1 cellular context compared by ENCODE assay signal in genomic region chr7:108226723-108227359, GRCh38.
A peak's percentile ranks its signal among the peaks of the same experiment; 100 is the strongest.
TF ChIP-seq lines count a peak whose summit lies in the region.

No MANE protein-coding gene starts in this region.

TF ChIP-seq in K562, 482 proteins besides CTCF, POLR2A, EP300 and RAD21 (continued from another document and continues in another):
- TF ChIP-seq ZNF609 (CRISPR knock-in tag; IDR thresholded peaks at IDR 0.05; ENCODE audit: borderline replicate concordance) (no peak), BRF1 (IDR thresholded peaks at IDR 0.05; ENCODE audit: borderline replicate concordance, extremely low read depth, insufficient read length) (no peak), ZBTB26 (CRISPR knock-in tag; IDR thresholded peaks at IDR 0.05) (no peak), SNAPC5 (CRISPR knock-in tag; IDR thresholded peaks at IDR 0.05) (no peak), MNT (conservative IDR thresholded peaks at IDR 0.05) (no peak), ILF3 (IDR thresholded peaks at IDR 0.05; ENCODE audit: borderline replicate concordance) (no peak), SLC30A9 (CRISPR knock-in tag; IDR thresholded peaks at IDR 0.05) (no peak), TCF3 (CRISPR knock-in tag; IDR thresholded peaks at IDR 0.05) (peak; percentile 34; the same call in 1 of the 2 replicates), ATF4 (CRISPR knock-in tag; IDR thresholded peaks at IDR 0.05) (0 out of 2 replicates have a peak, but pooled peaks have one; percentile 58), ZNF347 (CRISPR knock-in tag; IDR thresholded peaks at IDR 0.05; ENCODE audit: low read depth) (no peak), DIDO1 (tag; IDR thresholded peaks at IDR 0.05; ENCODE audit: low read depth) (no peak), XRCC3 (IDR thresholded peaks at IDR 0.05) (no peak), ZBTB8A (IDR thresholded peaks at IDR 0.05; ENCODE audit: partially characterized antibody) (no peak), DMBX1 (CRISPR knock-in tag; IDR thresholded peaks at IDR 0.05; ENCODE audit: borderline replicate concordance) (no peak), XRCC4 (IDR thresholded peaks at IDR 0.05; ENCODE audit: extremely low read depth, insufficient read depth, insufficient read length) (no peak), PHF20 (IDR thresholded peaks at IDR 0.05; ENCODE audit: partially characterized antibody) (no peak), FOXP4 (CRISPR knock-in tag; IDR thresholded peaks at IDR 0.05; ENCODE audit: borderline replicate concordance) (no peak), PRMT5 (CRISPR knock-in tag; IDR thresholded peaks at IDR 0.05) (no peak), LEF1 (IDR thresholded peaks at IDR 0.05) (no peak; the same call in 1 of the 2 replicates), FOXA1 (IDR thresholded peaks at IDR 0.05; ENCODE audit: borderline replicate concordance) (no peak), ZNF280B (CRISPR knock-in tag; IDR thresholded peaks at IDR 0.05) (no peak), NR2C1 (IDR thresholded peaks at IDR 0.05) (no peak), NR2C1 (tag; IDR thresholded peaks at IDR 0.05) (no peak), MCM3 (IDR thresholded peaks at IDR 0.05) (no peak), CHAMP1 (IDR thresholded peaks at IDR 0.05) (no peak), ZNF583 (CRISPR knock-in tag; IDR thresholded peaks at IDR 0.05) (0 out of 2 replicates have a peak, but pooled peaks have one; percentile 42), SREBF1 (IDR thresholded peaks at IDR 0.05; ENCODE audit: borderline replicate concordance, low read depth, low read length) (no peak), ZNF436 (CRISPR knock-in tag; IDR thresholded peaks at IDR 0.05) (no peak), BRCA1 (IDR thresholded peaks at IDR 0.05) (no peak), BRCA1 (CRISPR knock-in tag; IDR thresholded peaks at IDR 0.05) (no peak), FOXJ2 (tag; IDR thresholded peaks at IDR 0.05) (no peak), ATF3 (IDR thresholded peaks at IDR 0.05) (peak; percentile 84), ATF3 (CRISPR knock-in tag; conservative IDR thresholded peaks at IDR 0.05) (no peak), ZNF175 (CRISPR knock-in tag; IDR thresholded peaks at IDR 0.05; ENCODE audit: low read depth) (peak; percentile 66; the same call in 1 of the 2 replicates), PML (IDR thresholded peaks at IDR 0.05; ENCODE audit: low read length) (0 out of 2 replicates have a peak, but pooled peaks have one; percentile 25), POU5F1 (IDR thresholded peaks at IDR 0.05; ENCODE audit: borderline replicate concordance, low read depth, low read length, partially characterized antibody) (no peak), RBM22 (IDR thresholded peaks at IDR 0.05; ENCODE audit: low read depth, low read length, poor library complexity, severe bottlenecking) (no peak), SRSF1 (IDR thresholded peaks at IDR 0.05; ENCODE audit: low read depth, low read length) (no peak), STAT6 (CRISPR knock-in tag; IDR thresholded peaks at IDR 0.05) (no peak), HSF4 (CRISPR knock-in tag; IDR thresholded peaks at IDR 0.05; ENCODE audit: borderline replicate concordance) (no peak), ZNF280A (IDR thresholded peaks at IDR 0.05; ENCODE audit: low read depth, partially characterized antibody) (no peak), CHD4 (IDR thresholded peaks at IDR 0.05; ENCODE audit: insufficient read depth, insufficient replicate concordance, low read depth, low read length, poor library complexity, severe bottlenecking) (no peak), IRF2 (CRISPR knock-in tag; IDR thresholded peaks at IDR 0.05) (no peak), EWSR1 (IDR thresholded peaks at IDR 0.05; ENCODE audit: borderline replicate concordance, low read depth, partially characterized antibody) (no peak)
